8 cellular contexts compared by ENCODE assay signal in the genomic region with DNA sequence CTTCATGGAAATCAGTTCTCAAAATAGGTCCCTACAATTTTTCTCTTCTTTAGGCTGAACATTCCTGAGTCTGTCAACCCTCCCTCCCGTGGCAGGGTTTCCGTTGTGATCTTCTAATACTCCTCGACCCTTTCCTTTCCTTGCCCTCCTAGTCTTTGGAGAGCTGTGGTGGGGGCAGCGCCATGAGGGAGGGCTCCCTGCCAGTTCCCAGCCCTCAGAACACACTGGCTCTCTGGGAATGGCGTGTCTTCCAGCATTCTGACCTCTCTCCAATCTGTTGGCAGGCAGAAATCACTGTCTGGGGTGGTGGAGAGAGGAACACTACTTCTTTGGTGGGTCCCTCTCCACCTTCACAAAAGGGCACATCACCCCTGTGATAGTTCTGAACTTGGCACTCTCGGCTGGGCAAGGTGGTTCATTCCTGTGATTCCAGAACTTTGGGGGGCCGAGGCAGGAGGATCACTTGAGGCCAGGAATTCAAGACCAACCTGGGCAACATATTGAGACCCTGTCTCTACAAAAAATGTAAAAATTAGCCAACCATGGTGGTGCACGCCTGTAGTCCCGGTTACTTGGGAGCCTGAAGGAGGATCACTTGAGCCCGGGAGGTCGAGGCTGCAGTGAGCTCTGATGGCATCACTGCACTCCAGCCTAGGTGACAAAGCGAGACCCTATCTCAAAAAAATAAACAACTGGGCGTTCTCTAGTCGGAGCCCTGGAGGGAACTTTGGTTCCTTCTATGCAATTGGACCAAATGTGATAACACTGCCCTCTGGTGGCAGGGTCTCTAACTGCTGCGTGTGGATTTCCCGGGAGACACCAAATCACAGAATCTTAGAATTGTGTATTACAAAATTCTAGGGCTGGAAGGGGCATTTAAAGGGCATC. TPM values are rescaled to one million over a fixed set of nuclear protein-coding genes. Genes with fewer than 3 reads are reported as not detected.
A peak's percentile ranks its signal among the peaks of the same experiment; 100 is the strongest.
DNase-seq lines count a peak whose midpoint lies in the region; ATAC-seq and TF ChIP-seq lines count a peak whose summit lies in the region.

No MANE protein-coding gene starts in this region.

- no peak overlapping the region for H3K4me3 ChIP-seq in cardiac fibroblast (replicated peaks in 1 of 2; ENCODE audit: low read depth in 2 of 2, low read length in 2 of 2)

- ATAC-seq in Right ventricle myocardium inferior, result peak; percentile 60
- peak; percentile 54 for ATAC-seq in left colon
- ATAC-seq in HG02981 (IDR thresholded peaks at IDR 0.05; ENCODE audit: unreplicated experiment), result no peak

- DNase-seq in Right ventricle myocardium inferior (ENCODE audit: missing footprints) (no peak), cardiac septum (ENCODE audit: low spot score) (no peak), NCI-H2029 treated with DMSO at 0.1 percent for 48 hours (lab: John Stamatoyannopoulos, UW) (peak; percentile 26), cardiac fibroblast (ENCODE audit: low read depth in 2 of 2) (peak; percentile 70 to 77), left colon (peak; percentile 42 to 81)
- peak; percentile 32 to 65 (median 56) for DNase-seq in activated CD4-positive, CD25-positive, alpha-beta regulatory T cell (lab: John Stamatoyannopoulos, UW)
- DNase-seq in stimulated activated CD4-positive, alpha-beta T cell treated with anti-CD3 and anti-CD28 coated beads, Interleukin-4, amount 100 ng/mL, for 1 hour, result peak; percentile 68

- TF ChIP-seq CTCF in cardiac fibroblast (IDR thresholded peaks at IDR 0.05; ENCODE audit: low read depth, low read length), result peak; percentile 87

- intact Hi-C loops in Right ventricle myocardium inferior (cut with DNase I) (loop anchor here (1.0 kb wide), 1 partner anchor 272 kb away; no protein-coding TSS in a partner anchor), cardiac septum (cut with DNase I) (loop anchor here (1.0 kb wide), 1 partner anchor 272 kb away; no protein-coding TSS in a partner anchor), left colon (cut with DNase I, micrococcal nuclease) (loop anchor here (5.0 to 10.0 kb wide), 2 partner anchors 270 to 278 kb away; no protein-coding TSS in a partner anchor)

RNA-seq across cellular contexts. Expression of gene ARPC1A, which starts 13.1 kb away (rescaled TPM):
- total RNA-seq in Right ventricle myocardium inferior (139 TPM), cardiac septum (116 TPM), left colon (100 to 1,000 TPM; 160 to 186 TPM)

RNA-seq across cellular contexts. Expression of gene MYH16, which starts 39.9 kb away (rescaled TPM):
- total RNA-seq in Right ventricle myocardium inferior (not detected), cardiac septum (not detected), left colon (not detected)

Comparison
In these comparisons a context has a peak if more than half of its experiments do, and no peak if none do; other contexts are left out.
1. DNase-seq: peak in NCI-H2029 treated with DMSO at 0.1 percent for 48 hours (single experiment), activated CD4-positive, CD25-positive, alpha-beta regulatory T cell (4 of 4), cardiac fibroblast (2 of 2), left colon (2 of 2) and stimulated activated CD4-positive, alpha-beta T cell treated with anti-CD3 and anti-CD28 coated beads, Interleukin-4, amount 100 ng/mL, for 1 hour (single experiment); none in Right ventricle myocardium inferior (single experiment) and cardiac septum (single experiment).